In genomic region chr10:67837519-67838314, GRCh38 we compare ENCODE assay signal across 1 cellular context.
TF ChIP-seq lines count a peak whose summit lies in the region.

DNAJC12 (minus strand) TSS chr10:67838188; CDS start chr10:67838011, 177 bp downstream.

TF ChIP-seq in K562, 482 proteins besides CTCF, POLR2A, EP300 and RAD21 (continued from another document and continues in another):
- TF ChIP-seq, protein P1, sequence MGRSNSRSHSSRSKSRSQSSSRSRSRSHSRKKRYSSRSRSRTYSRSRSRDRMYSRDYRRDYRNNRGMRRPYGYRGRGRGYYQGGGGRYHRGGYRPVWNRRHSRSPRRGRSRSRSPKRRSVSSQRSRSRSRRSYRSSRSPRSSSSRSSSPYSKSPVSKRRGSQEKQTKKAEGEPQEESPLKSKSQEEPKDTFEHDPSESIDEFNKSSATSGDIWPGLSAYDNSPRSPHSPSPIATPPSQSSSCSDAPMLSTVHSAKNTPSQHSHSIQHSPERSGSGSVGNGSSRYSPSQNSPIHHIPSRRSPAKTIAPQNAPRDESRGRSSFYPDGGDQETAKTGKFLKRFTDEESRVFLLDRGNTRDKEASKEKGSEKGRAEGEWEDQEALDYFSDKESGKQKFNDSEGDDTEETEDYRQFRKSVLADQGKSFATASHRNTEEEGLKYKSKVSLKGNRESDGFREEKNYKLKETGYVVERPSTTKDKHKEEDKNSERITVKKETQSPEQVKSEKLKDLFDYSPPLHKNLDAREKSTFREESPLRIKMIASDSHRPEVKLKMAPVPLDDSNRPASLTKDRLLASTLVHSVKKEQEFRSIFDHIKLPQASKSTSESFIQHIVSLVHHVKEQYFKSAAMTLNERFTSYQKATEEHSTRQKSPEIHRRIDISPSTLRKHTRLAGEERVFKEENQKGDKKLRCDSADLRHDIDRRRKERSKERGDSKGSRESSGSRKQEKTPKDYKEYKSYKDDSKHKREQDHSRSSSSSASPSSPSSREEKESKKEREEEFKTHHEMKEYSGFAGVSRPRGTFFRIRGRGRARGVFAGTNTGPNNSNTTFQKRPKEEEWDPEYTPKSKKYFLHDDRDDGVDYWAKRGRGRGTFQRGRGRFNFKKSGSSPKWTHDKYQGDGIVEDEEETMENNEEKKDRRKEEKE (IDR thresholded peaks at IDR 0.05; ENCODE audit: borderline replicate concordance in 1 of 2, control insufficient read depth in 1 of 2, low read depth in 2 of 2, low read length in 1 of 2) = no peak
- TF ChIP-seq NEUROD1 (IDR thresholded peaks at IDR 0.05; ENCODE audit: borderline replicate concordance, low read depth, low read length, partially characterized antibody) (no peak), ZKSCAN1 (IDR thresholded peaks at IDR 0.05; ENCODE audit: low read depth, low read length) (no peak), HMGN3 (IDR thresholded peaks at IDR 0.05; ENCODE audit: borderline replicate concordance, extremely low read depth, insufficient read length, low read depth, low read length) (no peak), RFX7 (CRISPR knock-in tag; IDR thresholded peaks at IDR 0.05) (no peak), ARID2 (IDR thresholded peaks at IDR 0.05) (no peak), ZNF184 (CRISPR knock-in tag; IDR thresholded peaks at IDR 0.05) (no peak), SIN3A (IDR thresholded peaks at IDR 0.05; ENCODE audit: borderline replicate concordance in 2 of 2, control insufficient read depth in 1 of 2, low read depth in 2 of 2, low read length in 2 of 2) (no peak), ZNF785 (CRISPR knock-in tag; IDR thresholded peaks at IDR 0.05) (no peak), HDAC8 (tag; IDR thresholded peaks at IDR 0.05) (no peak), HBP1 (CRISPR knock-in tag; IDR thresholded peaks at IDR 0.05) (no peak), RAD51 (IDR thresholded peaks at IDR 0.05; ENCODE audit: borderline replicate concordance, low read depth) (peak; percentile 87), RCOR1 (IDR thresholded peaks at IDR 0.05; ENCODE audit: borderline replicate concordance in 1 of 2, low read depth in 2 of 2, low read length in 2 of 2) (peak in 1 of 2 experiments; percentile 53; a peak in 1 of 4 replicates), MIER1 (IDR thresholded peaks at IDR 0.05; ENCODE audit: low read depth) (no peak), MXD1 (CRISPR knock-in tag; IDR thresholded peaks at IDR 0.05; ENCODE audit: borderline replicate concordance, poor library complexity, severe bottlenecking) (no peak), FOXP1 (CRISPR knock-in tag; IDR thresholded peaks at IDR 0.05) (no peak), RNF219 (CRISPR knock-in tag; IDR thresholded peaks at IDR 0.05) (no peak), ZNF175 (CRISPR knock-in tag; IDR thresholded peaks at IDR 0.05; ENCODE audit: low read depth) (no peak), ELF1 (tag; IDR thresholded peaks at IDR 0.05) (no peak), HIVEP1 (CRISPR knock-in tag; IDR thresholded peaks at IDR 0.05) (no peak), TCF3 (CRISPR knock-in tag; IDR thresholded peaks at IDR 0.05) (no peak)
- TF ChIP-seq, protein P2, sequence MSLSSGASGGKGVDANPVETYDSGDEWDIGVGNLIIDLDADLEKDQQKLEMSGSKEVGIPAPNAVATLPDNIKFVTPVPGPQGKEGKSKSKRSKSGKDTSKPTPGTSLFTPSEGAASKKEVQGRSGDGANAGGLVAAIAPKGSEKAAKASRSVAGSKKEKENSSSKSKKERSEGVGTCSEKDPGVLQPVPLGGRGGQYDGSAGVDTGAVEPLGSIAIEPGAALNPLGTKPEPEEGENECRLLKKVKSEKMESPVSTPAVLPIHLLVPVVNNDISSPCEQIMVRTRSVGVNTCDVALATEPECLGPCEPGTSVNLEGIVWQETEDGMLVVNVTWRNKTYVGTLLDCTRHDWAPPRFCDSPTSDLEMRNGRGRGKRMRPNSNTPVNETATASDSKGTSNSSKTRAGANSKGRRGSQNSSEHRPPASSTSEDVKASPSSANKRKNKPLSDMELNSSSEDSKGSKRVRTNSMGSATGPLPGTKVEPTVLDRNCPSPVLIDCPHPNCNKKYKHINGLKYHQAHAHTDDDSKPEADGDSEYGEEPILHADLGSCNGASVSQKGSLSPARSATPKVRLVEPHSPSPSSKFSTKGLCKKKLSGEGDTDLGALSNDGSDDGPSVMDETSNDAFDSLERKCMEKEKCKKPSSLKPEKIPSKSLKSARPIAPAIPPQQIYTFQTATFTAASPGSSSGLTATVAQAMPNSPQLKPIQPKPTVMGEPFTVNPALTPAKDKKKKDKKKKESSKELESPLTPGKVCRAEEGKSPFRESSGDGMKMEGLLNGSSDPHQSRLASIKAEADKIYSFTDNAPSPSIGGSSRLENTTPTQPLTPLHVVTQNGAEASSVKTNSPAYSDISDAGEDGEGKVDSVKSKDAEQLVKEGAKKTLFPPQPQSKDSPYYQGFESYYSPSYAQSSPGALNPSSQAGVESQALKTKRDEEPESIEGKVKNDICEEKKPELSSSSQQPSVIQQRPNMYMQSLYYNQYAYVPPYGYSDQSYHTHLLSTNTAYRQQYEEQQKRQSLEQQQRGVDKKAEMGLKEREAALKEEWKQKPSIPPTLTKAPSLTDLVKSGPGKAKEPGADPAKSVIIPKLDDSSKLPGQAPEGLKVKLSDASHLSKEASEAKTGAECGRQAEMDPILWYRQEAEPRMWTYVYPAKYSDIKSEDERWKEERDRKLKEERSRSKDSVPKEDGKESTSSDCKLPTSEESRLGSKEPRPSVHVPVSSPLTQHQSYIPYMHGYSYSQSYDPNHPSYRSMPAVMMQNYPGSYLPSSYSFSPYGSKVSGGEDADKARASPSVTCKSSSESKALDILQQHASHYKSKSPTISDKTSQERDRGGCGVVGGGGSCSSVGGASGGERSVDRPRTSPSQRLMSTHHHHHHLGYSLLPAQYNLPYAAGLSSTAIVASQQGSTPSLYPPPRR (CRISPR knock-in tag; IDR thresholded peaks at IDR 0.05; ENCODE audit: borderline replicate concordance) = no peak
- TF ChIP-seq, protein P3, sequence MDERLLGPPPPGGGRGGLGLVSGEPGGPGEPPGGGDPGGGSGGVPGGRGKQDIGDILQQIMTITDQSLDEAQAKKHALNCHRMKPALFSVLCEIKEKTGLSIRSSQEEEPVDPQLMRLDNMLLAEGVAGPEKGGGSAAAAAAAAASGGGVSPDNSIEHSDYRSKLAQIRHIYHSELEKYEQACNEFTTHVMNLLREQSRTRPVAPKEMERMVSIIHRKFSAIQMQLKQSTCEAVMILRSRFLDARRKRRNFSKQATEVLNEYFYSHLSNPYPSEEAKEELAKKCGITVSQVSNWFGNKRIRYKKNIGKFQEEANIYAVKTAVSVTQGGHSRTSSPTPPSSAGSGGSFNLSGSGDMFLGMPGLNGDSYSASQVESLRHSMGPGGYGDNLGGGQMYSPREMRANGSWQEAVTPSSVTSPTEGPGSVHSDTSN (CRISPR knock-in tag; IDR thresholded peaks at IDR 0.05; ENCODE audit: low read depth) = no peak
- TF ChIP-seq, protein P3 (tag; conservative IDR thresholded peaks at IDR 0.05; ENCODE audit: low read depth) = no peak
- TF ChIP-seq, protein P4, sequence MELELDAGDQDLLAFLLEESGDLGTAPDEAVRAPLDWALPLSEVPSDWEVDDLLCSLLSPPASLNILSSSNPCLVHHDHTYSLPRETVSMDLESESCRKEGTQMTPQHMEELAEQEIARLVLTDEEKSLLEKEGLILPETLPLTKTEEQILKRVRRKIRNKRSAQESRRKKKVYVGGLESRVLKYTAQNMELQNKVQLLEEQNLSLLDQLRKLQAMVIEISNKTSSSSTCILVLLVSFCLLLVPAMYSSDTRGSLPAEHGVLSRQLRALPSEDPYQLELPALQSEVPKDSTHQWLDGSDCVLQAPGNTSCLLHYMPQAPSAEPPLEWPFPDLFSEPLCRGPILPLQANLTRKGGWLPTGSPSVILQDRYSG (tag; conservative IDR thresholded peaks at IDR 0.05; ENCODE audit: low read depth) = no peak
- TF ChIP-seq, protein P5, sequence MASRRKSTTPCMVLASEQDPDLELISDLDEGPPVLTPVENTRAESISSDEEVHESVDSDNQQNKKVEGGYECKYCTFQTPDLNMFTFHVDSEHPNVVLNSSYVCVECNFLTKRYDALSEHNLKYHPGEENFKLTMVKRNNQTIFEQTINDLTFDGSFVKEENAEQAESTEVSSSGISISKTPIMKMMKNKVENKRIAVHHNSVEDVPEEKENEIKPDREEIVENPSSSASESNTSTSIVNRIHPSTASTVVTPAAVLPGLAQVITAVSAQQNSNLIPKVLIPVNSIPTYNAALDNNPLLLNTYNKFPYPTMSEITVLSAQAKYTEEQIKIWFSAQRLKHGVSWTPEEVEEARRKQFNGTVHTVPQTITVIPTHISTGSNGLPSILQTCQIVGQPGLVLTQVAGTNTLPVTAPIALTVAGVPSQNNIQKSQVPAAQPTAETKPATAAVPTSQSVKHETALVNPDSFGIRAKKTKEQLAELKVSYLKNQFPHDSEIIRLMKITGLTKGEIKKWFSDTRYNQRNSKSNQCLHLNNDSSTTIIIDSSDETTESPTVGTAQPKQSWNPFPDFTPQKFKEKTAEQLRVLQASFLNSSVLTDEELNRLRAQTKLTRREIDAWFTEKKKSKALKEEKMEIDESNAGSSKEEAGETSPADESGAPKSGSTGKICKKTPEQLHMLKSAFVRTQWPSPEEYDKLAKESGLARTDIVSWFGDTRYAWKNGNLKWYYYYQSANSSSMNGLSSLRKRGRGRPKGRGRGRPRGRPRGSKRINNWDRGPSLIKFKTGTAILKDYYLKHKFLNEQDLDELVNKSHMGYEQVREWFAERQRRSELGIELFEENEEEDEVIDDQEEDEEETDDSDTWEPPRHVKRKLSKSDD (conservative IDR thresholded peaks at IDR 0.05; ENCODE audit: low read length) = no peak
- TF ChIP-seq, protein P6, sequence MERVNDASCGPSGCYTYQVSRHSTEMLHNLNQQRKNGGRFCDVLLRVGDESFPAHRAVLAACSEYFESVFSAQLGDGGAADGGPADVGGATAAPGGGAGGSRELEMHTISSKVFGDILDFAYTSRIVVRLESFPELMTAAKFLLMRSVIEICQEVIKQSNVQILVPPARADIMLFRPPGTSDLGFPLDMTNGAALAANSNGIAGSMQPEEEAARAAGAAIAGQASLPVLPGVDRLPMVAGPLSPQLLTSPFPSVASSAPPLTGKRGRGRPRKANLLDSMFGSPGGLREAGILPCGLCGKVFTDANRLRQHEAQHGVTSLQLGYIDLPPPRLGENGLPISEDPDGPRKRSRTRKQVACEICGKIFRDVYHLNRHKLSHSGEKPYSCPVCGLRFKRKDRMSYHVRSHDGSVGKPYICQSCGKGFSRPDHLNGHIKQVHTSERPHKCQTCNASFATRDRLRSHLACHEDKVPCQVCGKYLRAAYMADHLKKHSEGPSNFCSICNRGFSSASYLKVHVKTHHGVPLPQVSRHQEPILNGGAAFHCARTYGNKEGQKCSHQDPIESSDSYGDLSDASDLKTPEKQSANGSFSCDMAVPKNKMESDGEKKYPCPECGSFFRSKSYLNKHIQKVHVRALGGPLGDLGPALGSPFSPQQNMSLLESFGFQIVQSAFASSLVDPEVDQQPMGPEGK (CRISPR knock-in tag; IDR thresholded peaks at IDR 0.05; ENCODE audit: borderline replicate concordance) = no peak
- TF ChIP-seq, protein P7, sequence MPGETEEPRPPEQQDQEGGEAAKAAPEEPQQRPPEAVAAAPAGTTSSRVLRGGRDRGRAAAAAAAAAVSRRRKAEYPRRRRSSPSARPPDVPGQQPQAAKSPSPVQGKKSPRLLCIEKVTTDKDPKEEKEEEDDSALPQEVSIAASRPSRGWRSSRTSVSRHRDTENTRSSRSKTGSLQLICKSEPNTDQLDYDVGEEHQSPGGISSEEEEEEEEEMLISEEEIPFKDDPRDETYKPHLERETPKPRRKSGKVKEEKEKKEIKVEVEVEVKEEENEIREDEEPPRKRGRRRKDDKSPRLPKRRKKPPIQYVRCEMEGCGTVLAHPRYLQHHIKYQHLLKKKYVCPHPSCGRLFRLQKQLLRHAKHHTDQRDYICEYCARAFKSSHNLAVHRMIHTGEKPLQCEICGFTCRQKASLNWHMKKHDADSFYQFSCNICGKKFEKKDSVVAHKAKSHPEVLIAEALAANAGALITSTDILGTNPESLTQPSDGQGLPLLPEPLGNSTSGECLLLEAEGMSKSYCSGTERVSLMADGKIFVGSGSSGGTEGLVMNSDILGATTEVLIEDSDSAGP (CRISPR knock-in tag; IDR thresholded peaks at IDR 0.05) = no peak
